Comparison of ENCODE assay signal across 10 cellular contexts in the genomic region with DNA sequence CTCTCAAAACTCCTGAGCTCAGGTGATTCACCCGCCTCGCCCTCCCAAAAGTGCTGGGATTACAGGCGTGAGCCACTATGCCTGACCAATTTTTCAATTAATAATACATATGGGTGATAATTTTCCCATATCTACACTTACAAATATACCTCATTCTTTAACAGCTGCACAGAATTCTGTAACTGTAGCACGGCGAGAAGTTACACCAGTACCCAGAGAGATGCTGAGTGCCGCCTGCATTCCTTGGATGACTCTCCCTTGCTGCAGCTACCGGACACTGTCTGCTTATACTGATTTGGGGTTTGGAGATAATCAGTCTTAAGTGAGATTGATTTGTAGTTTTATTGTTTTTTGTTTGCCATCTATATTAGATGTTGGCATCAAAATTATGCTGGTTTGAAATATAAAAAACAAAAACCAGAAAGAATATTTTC. TPM values are rescaled to one million over a fixed set of nuclear protein-coding genes. Genes with fewer than 3 reads are reported as not detected.
DNase-seq lines count a peak whose midpoint lies in the region; ATAC-seq and TF ChIP-seq lines count a peak whose summit lies in the region.
"Had no signal": no experiment of that assay in that cellular context is flagged by ENCODE, and none has a peak within 500 bp of the region (broad histone marks: within the 10 kb centered on the region; RNA-seq: fewer than 3 reads in every experiment).

No MANE protein-coding gene starts in this region.

- peaks cover 50% of the 10 kb centered on the region for H3K4me1 Mint-ChIP-seq in activated naive CD8-positive, alpha-beta T cell (ENCODE audit: low read depth)
- peaks cover 68% of the 10 kb centered on the region for H3K4me1 Mint-ChIP-seq in activated naive CD8-positive, alpha-beta T cell treated with anti-CD3 and anti-CD28 coated beads for 36 hours
- peaks cover 53% of the 10 kb centered on the region for H3K4me1 Mint-ChIP-seq in MCF 10A (ENCODE audit: insufficient read depth, unreplicated experiment)

- POLR2A ChIA-PET in MCF 10A (lab: Yijun Ruan, JAX): interaction anchor here (0.7 to 5.1 kb wide), 9 partner anchors 9 to 180 kb away, joined by 3 to 48 read pairs (median 6); a partner anchor contains a TSS

- peak; percentile 35 for ATAC-seq in HG03066 (IDR thresholded peaks at IDR 0.05; ENCODE audit: low read depth, unreplicated experiment)

- intact Hi-C loops in MCF 10A (cut with micrococcal nuclease) (loop anchor here (5.0 kb wide), 1 partner anchor 48 kb away; a partner anchor contains a TSS), thyroid gland (cut with DNase I) (no loop called here), posterior vena cava (cut with DNase I) (no loop called here)

- H3K4me3 ChIP-seq in thyroid gland (replicated peaks in 1 of 3): no peak overlapping the region

- DNase-seq in activated naive CD8-positive, alpha-beta T cell treated with anti-CD3 and anti-CD28 coated beads for 36 hours: no peak
- DNase-seq in MCF 10A (ENCODE audit: unreplicated experiment) (peak; percentile 50), thyroid gland (no peak), NCI-H1105 (lab: John Stamatoyannopoulos, UW) (no peak), NCI-H510A treated with DMSO at 0.1 percent for 48 hours (lab: John Stamatoyannopoulos, UW) (no peak), posterior vena cava (ENCODE audit: low spot score) (no peak)
- DNase-seq: stimulated activated naive CD4-positive, alpha-beta T cell had no signal

- no peaks in the 10 kb centered on the region for H3K36me3 ChIP-seq in thyroid gland

- H3K4me3 Mint-ChIP-seq in activated naive CD8-positive, alpha-beta T cell: no peak overlapping the region
- no peak overlapping the region for H3K4me3 Mint-ChIP-seq in activated naive CD8-positive, alpha-beta T cell treated with anti-CD3 and anti-CD28 coated beads for 36 hours
- peak overlapping the region; percentile 67 for H3K4me3 Mint-ChIP-seq in MCF 10A (ENCODE audit: unreplicated experiment)
- H3K4me3 Mint-ChIP-seq: T-helper 2 cell treated with Interferon-gamma antibody and Interleukin-4, amounts not matched to agents 5 μg/mL and 100 μg/mL, for 36 hours had no signal

- CTCF ChIA-PET in MCF 10A (lab: Yijun Ruan, JAX): interaction anchor here (0.8 to 1.9 kb wide), 4 partner anchors 8 to 181 kb away, joined by 3 to 6 read pairs (median 4); no protein-coding TSS in a partner anchor

- no TSS peak for BruUV-seq in MCF 10A (replicated peaks; lab: Mats Ljungman, UMichigan)

- peak overlapping the region; percentile 31 for H3K27ac Mint-ChIP-seq in activated naive CD8-positive, alpha-beta T cell
- no peak overlapping the region for H3K27ac Mint-ChIP-seq in activated naive CD8-positive, alpha-beta T cell treated with anti-CD3 and anti-CD28 coated beads for 36 hours
- H3K27ac Mint-ChIP-seq in MCF 10A (ENCODE audit: low read depth, unreplicated experiment): peak overlapping the region; percentile 61
- H3K27ac Mint-ChIP-seq: T-helper 2 cell treated with Interferon-gamma antibody and Interleukin-4, amounts not matched to agents 5 μg/mL and 100 μg/mL, for 36 hours had no signal

- no peak for TF ChIP-seq CTCF in MCF 10A (IDR thresholded peaks at IDR 0.05; ENCODE audit: unreplicated experiment)
- TF ChIP-seq CTCF in thyroid gland (IDR thresholded peaks at IDR 0.05): no peak

- no peaks in the 10 kb centered on the region for H3K27me3 Mint-ChIP-seq in activated naive CD8-positive, alpha-beta T cell
- H3K27me3 Mint-ChIP-seq in activated naive CD8-positive, alpha-beta T cell treated with anti-CD3 and anti-CD28 coated beads for 36 hours: no peaks in the 10 kb centered on the region
- H3K27me3 Mint-ChIP-seq in MCF 10A (ENCODE audit: insufficient read depth, unreplicated experiment): no peaks in the 10 kb centered on the region

- no peaks in the 10 kb centered on the region for H3K27me3 ChIP-seq in thyroid gland

- H3K4me1 ChIP-seq in thyroid gland: peaks cover 27 to 29% of the 10 kb centered on the region in 2 donors

- WGBS in thyroid gland, 2 donors: 42 to 45% methylated on average over 7 of the region's 7 CpGs

- peaks cover 13% of the 10 kb centered on the region for H3K36me3 Mint-ChIP-seq in activated naive CD8-positive, alpha-beta T cell
- peaks cover 69% of the 10 kb centered on the region for H3K36me3 Mint-ChIP-seq in activated naive CD8-positive, alpha-beta T cell treated with anti-CD3 and anti-CD28 coated beads for 36 hours
- peaks cover 21% of the 10 kb centered on the region for H3K36me3 Mint-ChIP-seq in MCF 10A (ENCODE audit: insufficient read depth, unreplicated experiment)

- peak in 1 of 2 donors; percentile 2 for TF ChIP-seq POLR2A in thyroid gland (IDR thresholded peaks at IDR 0.05)

- peak overlapping the region; percentile 41 to 86 (median 85) for H3K27ac ChIP-seq in thyroid gland

- H3K9me3 Mint-ChIP-seq in activated naive CD8-positive, alpha-beta T cell (ENCODE audit: low read depth): peaks cover 5% of the 10 kb centered on the region
- H3K9me3 Mint-ChIP-seq in activated naive CD8-positive, alpha-beta T cell treated with anti-CD3 and anti-CD28 coated beads for 36 hours: peaks cover 12% of the 10 kb centered on the region
- no peaks in the 10 kb centered on the region for H3K9me3 Mint-ChIP-seq in MCF 10A (ENCODE audit: unreplicated experiment)

- no peaks in the 10 kb centered on the region for H3K9me3 ChIP-seq in thyroid gland

RNA-seq across cellular contexts. Expression of a gene that starts 5.8 kb away (rescaled TPM):
- 10 to 100 TPM; 45.6 to 49.2 TPM for total RNA-seq in activated naive CD8-positive, alpha-beta T cell treated with anti-CD3 and anti-CD28 coated beads for 36 hours
- total RNA-seq in MCF 10A (2022) (7.0 and 9.7 TPM in 2 replicates), thyroid gland (10 to 100 TPM; 18.8 to 26.1 (median 21.0) TPM), posterior vena cava (1 to 10 TPM; 4.4 to 6.1 TPM)

RNA-seq across cellular contexts. Expression of a gene that starts 17.3 kb away (rescaled TPM):
- 10 to 100 TPM; 14.0 to 14.7 TPM for total RNA-seq in activated naive CD8-positive, alpha-beta T cell treated with anti-CD3 and anti-CD28 coated beads for 36 hours
- total RNA-seq in MCF 10A (2022) (20.3 and 41.0 TPM in 2 replicates), thyroid gland (10 to 100 TPM; 27.9 to 46.2 (median 32.7) TPM), posterior vena cava (10 to 100 TPM; 22.8 to 24.4 TPM)

RNA-seq across cellular contexts. Expression of a gene that starts 48.3 kb away (rescaled TPM):
- total RNA-seq in activated naive CD8-positive, alpha-beta T cell treated with anti-CD3 and anti-CD28 coated beads for 36 hours: 10 to 100 TPM; 19.1 to 22.4 TPM
- total RNA-seq in MCF 10A (2022) (38.4 and 39.7 TPM in 2 replicates), thyroid gland (10 to 100 TPM; 15.0 to 20.4 (median 16.6) TPM), posterior vena cava (10 to 100 TPM; 13.5 to 21.2 TPM)
